In the genomic region with DNA sequence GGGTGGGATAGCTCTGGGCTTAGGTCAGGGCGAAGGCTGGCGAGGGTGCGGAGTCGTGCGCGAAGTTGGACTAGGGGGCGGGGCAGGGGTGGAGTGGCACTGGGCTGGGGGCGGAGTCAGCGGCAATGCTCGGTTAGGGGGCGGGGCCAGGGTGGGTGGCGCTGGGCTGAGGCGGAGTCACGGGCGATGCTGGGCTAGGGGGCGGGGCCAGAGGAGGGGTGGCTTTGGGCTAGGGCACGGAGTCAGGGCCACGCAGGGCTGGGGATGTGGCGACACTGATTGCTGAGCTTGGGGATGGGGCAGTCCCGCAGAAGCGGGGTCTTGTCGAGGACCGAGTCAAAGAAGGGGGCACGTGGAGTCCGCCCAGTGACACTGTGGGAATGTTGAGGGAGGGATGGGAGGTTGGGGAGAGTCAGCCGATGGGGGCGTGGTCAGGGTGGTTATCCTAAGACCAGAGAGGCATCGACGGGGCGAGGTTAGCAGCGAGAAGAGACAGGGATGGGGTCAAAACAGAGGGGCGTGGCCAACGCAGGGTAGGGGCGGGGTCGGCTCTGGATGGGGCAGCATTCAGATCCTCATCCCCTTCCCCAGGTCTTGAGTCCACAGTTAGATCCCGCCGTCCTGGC, we compare ENCODE assay signal across 8 cellular contexts. TPM values are rescaled to one million over a fixed set of nuclear protein-coding genes. Genes with fewer than 3 reads are reported as not detected.
DNase-seq lines count a peak whose midpoint lies in the region; ATAC-seq and TF ChIP-seq lines count a peak whose summit lies in the region.

No MANE protein-coding gene starts in this region.

- H3K27ac Mint-ChIP-seq in endodermal cell (peak overlapping the region; percentile 92), Calu3 (ENCODE audit: unreplicated experiment) (no peak overlapping the region)

- TF ChIP-seq CTCF in endodermal cell (conservative IDR thresholded peaks at IDR 0.05) (no peak), Calu3 (IDR thresholded peaks at IDR 0.05; ENCODE audit: unreplicated experiment) (no peak)

- H3K27me3 ChIP-seq in endodermal cell (ENCODE audit: control insufficient read depth, insufficient read depth, low read length, poor library complexity, severe bottlenecking), result peaks cover 4% of the 10 kb centered on the region

- no TSS peak for BruUV-seq in Calu3 (replicated peaks; lab: Mats Ljungman, UMichigan)

- 13 to 22% methylated on average over 14 to 33 of the region's 37 CpGs for WGBS in endodermal cell (ENCODE audit: insufficient coverage in 1 of 2, insufficient read length in 1 of 2), 2 experiments

- H3K36me3 Mint-ChIP-seq in endodermal cell (ENCODE audit: low read depth) (peaks cover 18% of the 10 kb centered on the region), Calu3 (ENCODE audit: insufficient read depth, unreplicated experiment) (peaks cover 24% of the 10 kb centered on the region)

- H3K27ac ChIP-seq in endodermal cell (ENCODE audit: low read depth, low read length), result no peak overlapping the region

- peak overlapping the region; percentile 54 for H3K4me3 Mint-ChIP-seq in endodermal cell
- H3K4me3 Mint-ChIP-seq in Calu3 (ENCODE audit: low read depth, unreplicated experiment), result no peak overlapping the region

- H3K4me1 Mint-ChIP-seq in endodermal cell, result no peaks in the 10 kb centered on the region
- H3K4me1 Mint-ChIP-seq in Calu3 (ENCODE audit: low read depth, unreplicated experiment), result no peaks in the 10 kb centered on the region

- intact Hi-C loops in Calu3 (cut with micrococcal nuclease; ENCODE audit: unreplicated experiment), result no loop called here

- H3K9ac ChIP-seq in endodermal cell (ENCODE audit: extremely low read depth, low read length, poor library complexity, severe bottlenecking), result no peak overlapping the region

- no peaks in the 10 kb centered on the region for H3K9me3 ChIP-seq in endodermal cell (ENCODE audit: control insufficient read depth, low read length)

- no peak overlapping the region for H3K4me3 ChIP-seq in endodermal cell (ENCODE audit: low read length)

- H3K27me3 Mint-ChIP-seq in endodermal cell (ENCODE audit: insufficient read depth), result peaks cover 18% of the 10 kb centered on the region
- H3K27me3 Mint-ChIP-seq in Calu3 (ENCODE audit: unreplicated experiment), result no peaks in the 10 kb centered on the region

- H3K4me1 ChIP-seq in endodermal cell (ENCODE audit: control insufficient read depth, insufficient read depth, low read length), result no peaks in the 10 kb centered on the region

- CTCF ChIA-PET in Calu3 (lab: Charles Lee), result no interaction called here

- H3K36me3 ChIP-seq in endodermal cell (ENCODE audit: control insufficient read depth, insufficient read depth, low read length), result peaks cover 25% of the 10 kb centered on the region

- no peaks in the 10 kb centered on the region for H3K9me3 Mint-ChIP-seq in endodermal cell
- no peaks in the 10 kb centered on the region for H3K9me3 Mint-ChIP-seq in Calu3 (ENCODE audit: low read depth, unreplicated experiment)

- DNase-seq in ELR (ENCODE audit: low read depth) (peak; percentile 70), NCI-H69 (lab: John Stamatoyannopoulos, UW) (peak; percentile 86), endodermal cell (peak; percentile 99), mucosa of gallbladder (ENCODE audit: low spot score) (peak; percentile 74), Calu3 (no peak)
- DNase-seq in activated CD8-positive, alpha-beta memory T cell treated with anti-CD3 and anti-CD28 coated beads for 48 hours (ENCODE audit: low read depth in 2 of 3, low spot score in 2 of 3), result peak; percentile 48 to 75 (median 65)
- DNase-seq in stimulated activated naive CD4-positive, alpha-beta T cell treated with Interleukin-2 at 50 U/mL for 16 hours (lab: John Stamatoyannopoulos, UW), result peak; percentile 82

- ATAC-seq in GM21825 (IDR thresholded peaks at IDR 0.05; ENCODE audit: unreplicated experiment), result no peak

RNA-seq across cellular contexts. Expression of a gene that starts 8.7 kb away (rescaled TPM):
- total RNA-seq in endodermal cell (10 to 100 TPM; 21.5 to 31.2 TPM), mucosa of gallbladder (24.5 TPM), Calu3 (2022) (19.0 and 20.2 TPM in 2 replicates)
- 63.3 TPM for polyA plus RNA-seq in endodermal cell (2013, experiment 1 of 2)
- 51.0 TPM for polyA plus RNA-seq in endodermal cell (2013, experiment 2 of 2)

RNA-seq across cellular contexts. Expression of a gene that starts 12.8 kb away (rescaled TPM):
- 10 to 100 TPM; 30.4 to 37.9 TPM for total RNA-seq in endodermal cell
- polyA plus RNA-seq in endodermal cell (2013, experiment 1 of 2), result 23.5 TPM
- polyA plus RNA-seq in endodermal cell (2013, experiment 2 of 2), result 23.6 TPM
- 34.2 TPM for total RNA-seq in mucosa of gallbladder
- 34.4 and 37.3 TPM in 2 replicates for total RNA-seq in Calu3 (2022)

RNA-seq across cellular contexts. Expression of a gene that starts 13.1 kb away (rescaled TPM):
- total RNA-seq in endodermal cell (100 to 1,000 TPM; 226 to 241 TPM), mucosa of gallbladder (183 TPM), Calu3 (2022) (137 and 143 TPM in 2 replicates)
- 166 TPM for polyA plus RNA-seq in endodermal cell (2013, experiment 1 of 2)
- 159 TPM for polyA plus RNA-seq in endodermal cell (2013, experiment 2 of 2)

RNA-seq across cellular contexts. Expression of a gene that starts 36.4 kb away (rescaled TPM):
- total RNA-seq in endodermal cell, result 10 to 100 TPM; 16.6 to 25.5 TPM
- 16.9 TPM for polyA plus RNA-seq in endodermal cell (2013, experiment 1 of 2)
- polyA plus RNA-seq in endodermal cell (2013, experiment 2 of 2), result 19.0 TPM
- 1.8 TPM for total RNA-seq in mucosa of gallbladder
- 3.6 and 4.4 TPM in 2 replicates for total RNA-seq in Calu3 (2022)
